Comparison of ENCODE assay signal across 17 cellular contexts in genomic region chr15:52344592-52344991, GRCh38. TPM values are rescaled to one million over a fixed set of nuclear protein-coding genes. Genes with fewer than 3 reads are reported as not detected.
DNase-seq lines count a peak whose midpoint lies in the region; ATAC-seq and TF ChIP-seq lines count a peak whose summit lies in the region.
"Had no signal": no experiment of that assay in that cellular context is flagged by ENCODE, and none has a peak within 500 bp of the region (broad histone marks: within the 10 kb centered on the region; RNA-seq: fewer than 3 reads in every experiment).

No MANE protein-coding gene starts in this region.

- no peaks in the 10 kb centered on the region for H3K9me3 Mint-ChIP-seq in chondrocyte (ENCODE audit: low read depth)
- H3K9me3 Mint-ChIP-seq in stimulated activated effector memory CD8-positive, alpha-beta T cell treated with anti-CD3 and anti-CD28 coated beads, Interleukin-12 subunit alpha, Interleukin-12 subunit beta, amount 100 ng/mL, for 72 hours: no peaks in the 10 kb centered on the region
- H3K9me3 Mint-ChIP-seq: CD4-positive, alpha-beta T cell had no signal

- H3K36me3 Mint-ChIP-seq in T-helper 17 cell (ENCODE audit: low read depth) (peaks cover 6% of the 10 kb centered on the region), chondrocyte (ENCODE audit: low read depth) (peaks cover 6% of the 10 kb centered on the region)
- peaks cover 69% of the 10 kb centered on the region for H3K36me3 Mint-ChIP-seq in stimulated activated effector memory CD8-positive, alpha-beta T cell treated with anti-CD3 and anti-CD28 coated beads, Interleukin-12 subunit alpha, Interleukin-12 subunit beta, amount 100 ng/mL, for 72 hours

- no peak for TF ChIP-seq CTCF in chondrocyte (IDR thresholded peaks at IDR 0.05)

- H3K27me3 Mint-ChIP-seq in T-helper 17 cell (no peaks in the 10 kb centered on the region), chondrocyte (ENCODE audit: low read depth) (no peaks in the 10 kb centered on the region)
- H3K27me3 Mint-ChIP-seq: CD4-positive, alpha-beta T cell had no signal

- ATAC-seq in T-helper 17 cell: no peak
- peak; percentile 90 for ATAC-seq in left ventricle myocardium superior
- no peak for ATAC-seq in stimulated activated effector memory CD8-positive, alpha-beta T cell treated with anti-CD3 and anti-CD28 coated beads, Interleukin-12 subunit alpha, Interleukin-12 subunit beta, amount 100 ng/mL, for 72 hours
- no peak for ATAC-seq in esophagus mucosa
- ATAC-seq in HG03457 (IDR thresholded peaks at IDR 0.05; ENCODE audit: unreplicated experiment): no peak
- ATAC-seq in GM19395 (IDR thresholded peaks at IDR 0.05; ENCODE audit: unreplicated experiment): no peak
- ATAC-seq: GM12878 had no signal

- H3K4me1 Mint-ChIP-seq in T-helper 17 cell (peaks cover 5% of the 10 kb centered on the region), chondrocyte (ENCODE audit: low read depth) (peaks cover 22% of the 10 kb centered on the region)
- H3K4me1 Mint-ChIP-seq in stimulated activated effector memory CD8-positive, alpha-beta T cell treated with anti-CD3 and anti-CD28 coated beads, Interleukin-12 subunit alpha, Interleukin-12 subunit beta, amount 100 ng/mL, for 72 hours: peaks cover 7% of the 10 kb centered on the region

- intact Hi-C loops in left ventricle myocardium superior (cut with micrococcal nuclease): no loop called here

- H3K4me3 Mint-ChIP-seq in T-helper 17 cell (no peak overlapping the region), chondrocyte (ENCODE audit: unreplicated experiment) (no peak overlapping the region)
- H3K4me3 Mint-ChIP-seq in stimulated activated effector memory CD8-positive, alpha-beta T cell treated with anti-CD3 and anti-CD28 coated beads, Interleukin-12 subunit alpha, Interleukin-12 subunit beta, amount 100 ng/mL, for 72 hours: no peak overlapping the region
- H3K4me3 Mint-ChIP-seq: CD4-positive, alpha-beta T cell had no signal

- DNase-seq in T-helper 17 cell (no peak), chondrocyte (ENCODE audit: low spot score) (no peak), left ventricle myocardium superior (no peak)
- no peak for DNase-seq in stimulated activated effector memory CD8-positive, alpha-beta T cell treated with anti-CD3 and anti-CD28 coated beads, Interleukin-12 subunit alpha, Interleukin-12 subunit beta, amount 100 ng/mL, for 72 hours (ENCODE audit: low spot score in 2 of 2)
- DNase-seq: CD4-positive, alpha-beta T cell; DND-41; NCI-H1092 treated with DMSO at 0.1 percent for 48 hours; NCI-H146; NCI-H2029; NCI-H2227 treated with DMSO at 0.1 percent for 48 hours; NCI-H510A treated with DMSO at 0.1 percent for 48 hours; NCI-H748 treated with DMSO at 0.1 percent for 48 hours; PC-9 had no signal

- H3K27ac Mint-ChIP-seq in T-helper 17 cell (peak overlapping the region; percentile 60), chondrocyte (ENCODE audit: unreplicated experiment) (peak overlapping the region; percentile 49)
- H3K27ac Mint-ChIP-seq in stimulated activated effector memory CD8-positive, alpha-beta T cell treated with anti-CD3 and anti-CD28 coated beads, Interleukin-12 subunit alpha, Interleukin-12 subunit beta, amount 100 ng/mL, for 72 hours: peak overlapping the region; percentile 32
- H3K27ac Mint-ChIP-seq: CD4-positive, alpha-beta T cell had no signal

- H3K9me3 ChIP-seq in T-helper 17 cell (ENCODE audit: control insufficient read depth, low read length, poor library complexity, severe bottlenecking): no peaks in the 10 kb centered on the region

RNA-seq across cellular contexts. Expression of gene MYO5C, which starts 49.0 kb away (rescaled TPM):
- total RNA-seq in T-helper 17 cell (1 to 10 TPM; 1.5 to 3.3 TPM), chondrocyte (0.79 to 2.7 TPM (median 1.4 TPM) in 3 replicates), left ventricle myocardium superior (2.1 TPM), esophagus mucosa (19.7 TPM)
